In genomic region chr1:166675213-166675612, GRCh38 we compare ENCODE assay signal across 29 cellular contexts.
"Had no signal": no experiment of that assay in that cellular context is flagged by ENCODE, and none has a peak within 500 bp of the region (broad histone marks: within the 10 kb centered on the region; RNA-seq: fewer than 3 reads in every experiment).

No MANE protein-coding gene starts in this region.

- H3K9me3 ChIP-seq: ascending aorta, heart left ventricle, psoas muscle, stomach, tibial artery had no signal

- H3K4me2 ChIP-seq: smooth muscle cell had no signal

- H3K79me2 ChIP-seq: parathyroid adenoma had no signal

- H3K4me1 ChIP-seq: ascending aorta, heart left ventricle, parathyroid adenoma, psoas muscle, stomach, tibial artery had no signal

- H3K27me3 ChIP-seq: ascending aorta, heart left ventricle, stomach, tibial artery had no signal

- DNase-seq: activated CD4-positive, alpha-beta memory T cell treated with anti-CD3 and anti-CD28 coated beads for 36 hours; activated CD4-positive, alpha-beta T cell treated with anti-CD3 and anti-CD28 coated beads for 48 hours; activated CD8-positive, alpha-beta memory T cell treated with anti-CD3 and anti-CD28 coated beads, Interleukin-2, amount 50 U/mL, for 4 hours; activated effector memory CD4-positive, alpha-beta T cell treated with anti-CD3 and anti-CD28 coated beads, Interleukin-2, amount 50 U/mL, for 16 hours; activated naive CD4-positive, alpha-beta T cell treated with anti-CD3 and anti-CD28 coated beads, Interleukin-2, amount 10 ng/mL, durations not matched to agents 7 days and 5 days; activated naive CD8-positive, alpha-beta T cell treated with anti-CD3 and anti-CD28 coated beads, Interleukin-2, amount 10 ng/mL, durations not matched to agents 7 days and 5 days; activated T-cell treated with anti-CD3 and anti-CD28 coated beads, Interleukin-2, amount 50 U/mL, for 1 hour; caudate nucleus; cortex of kidney; foreskin fibroblast; hypothalamus; immature natural killer cell; kidney; left colon; naive thymus-derived CD8-positive, alpha-beta T cell; occipital lobe; psoas muscle; stimulated activated CD4-positive, alpha-beta T cell treated with anti-CD3 and anti-CD28 coated beads, Interleukin-1b, Interleukin-23, amount 100 ng/mL, for 48 hours; stimulated activated naive B cell treated with anti-CD40 and anti-IgM and Interleukin-4, amounts not matched to agents 10 μg/mL and 1 μg/mL and 100 μg/mL, for 72 hours; stomach; T1000; tibial artery; WERI-Rb-1 had no signal

- H3K27ac ChIP-seq: ascending aorta, heart left ventricle, parathyroid adenoma, psoas muscle, stomach, tibial artery, WERI-Rb-1 had no signal

- ATAC-seq: activated CD4-positive, CD25-positive, alpha-beta regulatory T cell treated with anti-CD3 and anti-CD28 coated beads, Interleukin-2, amount 50 U/mL, for 24 hours; esophagus mucosa; heart left ventricle; left colon; naive thymus-derived CD8-positive, alpha-beta T cell; psoas muscle; stimulated activated naive B cell treated with anti-CD40 and anti-IgM and Interleukin-4, amounts not matched to agents 10 μg/mL and 1 μg/mL and 100 μg/mL, for 72 hours had no signal

- H2AFZ ChIP-seq: parathyroid adenoma had no signal

- H3K9ac ChIP-seq: parathyroid adenoma had no signal

- H3K4me3 ChIP-seq: ascending aorta, heart left ventricle, psoas muscle, smooth muscle cell, stomach, tibial artery had no signal

- H3K36me3 ChIP-seq: ascending aorta, heart left ventricle, stomach, tibial artery, WERI-Rb-1 had no signal
